Comparison of ENCODE assay signal across 12 cellular contexts in the genomic region with DNA sequence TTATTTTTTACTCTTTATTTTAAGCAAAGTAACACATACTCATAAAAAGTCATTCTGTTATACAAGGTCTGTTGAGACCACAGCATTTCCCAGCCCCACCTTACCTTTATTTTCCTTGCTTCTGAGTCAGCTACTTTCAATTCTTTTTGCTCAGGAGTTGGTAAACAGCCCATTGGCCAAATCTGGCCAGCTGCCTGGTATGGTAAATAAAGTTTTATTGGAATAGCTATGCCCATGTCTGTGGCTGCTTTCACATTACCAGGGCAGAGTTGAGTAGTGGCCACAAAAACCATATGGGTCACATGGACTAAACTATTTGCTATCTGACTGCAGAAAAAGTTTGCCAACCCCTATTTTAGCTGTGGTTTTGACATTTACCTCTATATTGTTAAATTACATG. TPM values are rescaled to one million over a fixed set of nuclear protein-coding genes. Genes with fewer than 3 reads are reported as not detected.
DNase-seq lines count a peak whose midpoint lies in the region; ATAC-seq lines count a peak whose summit lies in the region.
"Had no signal": no experiment of that assay in that cellular context is flagged by ENCODE, and none has a peak within 500 bp of the region (broad histone marks: within the 10 kb centered on the region; RNA-seq: fewer than 3 reads in every experiment).

No MANE protein-coding gene starts in this region.

- no peaks in the 10 kb centered on the region for H3K9me3 Mint-ChIP-seq in T-helper 1 cell treated with Interleukin-12 subunit alpha and Interleukin-12 subunit beta and Interleukin-4 antibody, amounts not matched to agents 30 μg/mL and 1 μg/mL, for 36 hours

- no peak overlapping the region for H3K4me3 Mint-ChIP-seq in T-helper 1 cell treated with Interleukin-12 subunit alpha and Interleukin-12 subunit beta and Interleukin-4 antibody, amounts not matched to agents 30 μg/mL and 1 μg/mL, for 36 hours

- H3K27ac Mint-ChIP-seq in T-helper 1 cell treated with Interleukin-12 subunit alpha and Interleukin-12 subunit beta and Interleukin-4 antibody, amounts not matched to agents 30 μg/mL and 1 μg/mL, for 36 hours: peak overlapping the region; percentile 72

- H3K36me3 Mint-ChIP-seq in T-helper 1 cell treated with Interleukin-12 subunit alpha and Interleukin-12 subunit beta and Interleukin-4 antibody, amounts not matched to agents 30 μg/mL and 1 μg/mL, for 36 hours (ENCODE audit: low read depth): peaks cover 8% of the 10 kb centered on the region

- DNase-seq in DMS53 treated with DMSO at 0.1 percent for 48 hours (lab: John Stamatoyannopoulos, UW; ENCODE audit: unreplicated experiment): peak; percentile 16
- peak; percentile 11 for DNase-seq in iris pigment epithelial cell (ENCODE audit: low read depth)
- DNase-seq in sciatic nerve (ENCODE audit: low spot score): no peak
- no peak for DNase-seq in GF-D8 (lab: John Stamatoyannopoulos, UW)
- no peak for DNase-seq in dermis blood vessel endothelial cell
- no peak for DNase-seq in CD1c-positive myeloid dendritic cell (ENCODE audit: extremely low spot score)
- DNase-seq: activated gamma-delta T cell; lower lobe of right lung; NCI-H1048; stimulated activated naive CD4-positive, alpha-beta T cell treated with Interleukin-2 at 50 U/mL for 16 hours had no signal

- peaks cover 26% of the 10 kb centered on the region for H3K4me1 Mint-ChIP-seq in T-helper 1 cell treated with Interleukin-12 subunit alpha and Interleukin-12 subunit beta and Interleukin-4 antibody, amounts not matched to agents 30 μg/mL and 1 μg/mL, for 36 hours (ENCODE audit: low read depth)

- peaks cover 11% of the 10 kb centered on the region for H3K27me3 Mint-ChIP-seq in T-helper 1 cell treated with Interleukin-12 subunit alpha and Interleukin-12 subunit beta and Interleukin-4 antibody, amounts not matched to agents 30 μg/mL and 1 μg/mL, for 36 hours (ENCODE audit: low read depth)

- ATAC-seq in HG02610 (IDR thresholded peaks at IDR 0.05; ENCODE audit: unreplicated experiment) (peak; percentile 38), sciatic nerve (no peak)

- intact Hi-C loops in sciatic nerve (cut with DNase I): no loop called here

RNA-seq across cellular contexts. Expression of a gene that starts 3.4 kb away (rescaled TPM):
- 53.4 TPM for total RNA-seq in sciatic nerve
- 10.6 and 13.0 TPM in 2 replicates for total RNA-seq in dermis blood vessel endothelial cell

Comparison
In these comparisons a context has a peak if more than half of its experiments do, and no peak if none do; other contexts are left out.
1. DNase-seq: peak in DMS53 treated with DMSO at 0.1 percent for 48 hours (single experiment) and iris pigment epithelial cell (single experiment); none in sciatic nerve (single experiment), GF-D8 (single experiment), dermis blood vessel endothelial cell (single experiment) and CD1c-positive myeloid dendritic cell (single experiment).